ENCODE assay signal across 26 cellular contexts in genomic region chr9:121759996-121760395, GRCh38.
"Had no signal": no experiment of that assay in that cellular context is flagged by ENCODE, and none has a peak within 500 bp of the region (broad histone marks: within the 10 kb centered on the region; RNA-seq: fewer than 3 reads in every experiment).

No MANE protein-coding gene starts in this region.

- H3K9me3 Mint-ChIP-seq: naive thymus-derived CD4-positive, alpha-beta T cell; natural killer cell; nephron; neural crest cell; stimulated activated effector memory CD8-positive, alpha-beta T cell treated with anti-CD3 and anti-CD28 coated beads, Interleukin-12 subunit alpha, Interleukin-12 subunit beta, amount 100 ng/mL, for 72 hours; stimulated activated naive B cell treated with anti-CD40 and anti-IgM and Interleukin-4, amounts not matched to agents 10 μg/mL and 1 μg/mL and 100 μg/mL, for 72 hours; stimulated activated naive CD8-positive, alpha-beta T cell treated with anti-CD3 and anti-CD28 coated beads, Interleukin-15, Interleukin-2, amounts not matched to agents 100 ng/mL and 50 ng/mL, for 24 hours had no signal

- H3K4me1 Mint-ChIP-seq: naive thymus-derived CD4-positive, alpha-beta T cell; natural killer cell; stimulated activated effector memory CD8-positive, alpha-beta T cell treated with anti-CD3 and anti-CD28 coated beads, Interleukin-12 subunit alpha, Interleukin-12 subunit beta, amount 100 ng/mL, for 72 hours; stimulated activated naive B cell treated with anti-CD40 and anti-IgM and Interleukin-4, amounts not matched to agents 10 μg/mL and 1 μg/mL and 100 μg/mL, for 72 hours had no signal

- H3K36me3 Mint-ChIP-seq: naive thymus-derived CD4-positive, alpha-beta T cell; natural killer cell; stimulated activated effector memory CD8-positive, alpha-beta T cell treated with anti-CD3 and anti-CD28 coated beads, Interleukin-12 subunit alpha, Interleukin-12 subunit beta, amount 100 ng/mL, for 72 hours; stimulated activated naive B cell treated with anti-CD40 and anti-IgM and Interleukin-4, amounts not matched to agents 10 μg/mL and 1 μg/mL and 100 μg/mL, for 72 hours had no signal

- ATAC-seq: naive thymus-derived CD4-positive, alpha-beta T cell; natural killer cell; pancreas; right cardiac atrium; sciatic nerve; stimulated activated effector memory CD8-positive, alpha-beta T cell treated with anti-CD3 and anti-CD28 coated beads, Interleukin-12 subunit alpha, Interleukin-12 subunit beta, amount 100 ng/mL, for 72 hours; stimulated activated naive B cell treated with anti-CD40 and anti-IgM and Interleukin-4, amounts not matched to agents 10 μg/mL and 1 μg/mL and 100 μg/mL, for 72 hours; upper lobe of right lung had no signal

- DNase-seq: naive thymus-derived CD4-positive, alpha-beta T cell; natural killer cell; nucleus accumbens; stimulated activated CD4-positive, alpha-beta T cell treated with anti-CD3 and anti-CD28 coated beads, Interleukin-15, amount 100 ng/mL, for 24 hours; stimulated activated CD4-positive, alpha-beta T cell treated with anti-CD3 and anti-CD28 coated beads, Interleukin-2, amount 100 ng/mL, for 24 hours; stimulated activated CD4-positive, alpha-beta T cell treated with anti-CD3 and anti-CD28 coated beads, Interleukin-2, amount 100 ng/mL, for 48 hours; stimulated activated CD4-positive, alpha-beta T cell treated with anti-CD3 and anti-CD28 coated beads, Interleukin-4, amount 100 ng/mL, for 24 hours; stimulated activated naive B cell treated with anti-CD40 and anti-IgM and Interleukin-4, amounts not matched to agents 10 μg/mL and 1 μg/mL and 100 μg/mL, for 72 hours; stimulated activated naive CD4-positive, alpha-beta T cell treated with Interleukin-2 at 50 U/mL for 16 hours; stomach; thyroid gland; trophoblast cell; upper lobe of right lung; uterus had no signal

- H3K27ac Mint-ChIP-seq: naive thymus-derived CD4-positive, alpha-beta T cell; natural killer cell; nephron; stimulated activated effector memory CD8-positive, alpha-beta T cell treated with anti-CD3 and anti-CD28 coated beads, Interleukin-12 subunit alpha, Interleukin-12 subunit beta, amount 100 ng/mL, for 72 hours; stimulated activated naive B cell treated with anti-CD40 and anti-IgM and Interleukin-4, amounts not matched to agents 10 μg/mL and 1 μg/mL and 100 μg/mL, for 72 hours; stimulated activated naive CD8-positive, alpha-beta T cell treated with anti-CD3 and anti-CD28 coated beads, Interleukin-15, Interleukin-2, amounts not matched to agents 100 ng/mL and 50 ng/mL, for 24 hours had no signal

- H3K4me1 ChIP-seq: prostate gland had no signal

- H3K27me3 Mint-ChIP-seq: naive thymus-derived CD4-positive, alpha-beta T cell; stimulated activated naive B cell treated with anti-CD40 and anti-IgM and Interleukin-4, amounts not matched to agents 10 μg/mL and 1 μg/mL and 100 μg/mL, for 72 hours; stimulated activated naive CD8-positive, alpha-beta T cell treated with anti-CD3 and anti-CD28 coated beads, Interleukin-15, Interleukin-2, amounts not matched to agents 100 ng/mL and 50 ng/mL, for 24 hours had no signal

- H3K9me3 ChIP-seq: neutrophil, pancreas, prostate gland, stomach, thoracic aorta, thyroid gland, tibial nerve, upper lobe of right lung, uterus had no signal

- H3K4me3 ChIP-seq: pancreas, prostate gland, skin epidermis, stomach, thoracic aorta, thyroid gland, tibial nerve, upper lobe of right lung, uterus had no signal

- H3K36me3 ChIP-seq: neutrophil, prostate gland, uterus had no signal

- H3K4me3 Mint-ChIP-seq: naive thymus-derived CD4-positive, alpha-beta T cell; natural killer cell; nephron; neural crest cell; stimulated activated effector memory CD8-positive, alpha-beta T cell treated with anti-CD3 and anti-CD28 coated beads, Interleukin-12 subunit alpha, Interleukin-12 subunit beta, amount 100 ng/mL, for 72 hours; stimulated activated naive B cell treated with anti-CD40 and anti-IgM and Interleukin-4, amounts not matched to agents 10 μg/mL and 1 μg/mL and 100 μg/mL, for 72 hours; stimulated activated naive CD8-positive, alpha-beta T cell treated with anti-CD3 and anti-CD28 coated beads, Interleukin-15, Interleukin-2, amounts not matched to agents 100 ng/mL and 50 ng/mL, for 24 hours had no signal

- H3K27ac ChIP-seq: neutrophil, pancreas, prostate gland, skin epidermis, stomach, thoracic aorta, thyroid gland, tibial nerve, upper lobe of right lung, uterus had no signal

- FAIRE-seq: pancreas had no signal

- H3K27me3 ChIP-seq: neutrophil, pancreas, stomach, thyroid gland, tibial nerve, upper lobe of right lung, uterus had no signal
